In genomic region chr9:97796176-97796575, GRCh38 we compare ENCODE assay signal across 7 cellular contexts. TPM values are rescaled to one million over a fixed set of nuclear protein-coding genes. Genes with fewer than 3 reads are reported as not detected.
"Had no signal": no experiment of that assay in that cellular context is flagged by ENCODE, and none has a peak within 500 bp of the region (broad histone marks: within the 10 kb centered on the region; RNA-seq: fewer than 3 reads in every experiment).

No MANE protein-coding gene starts in this region.

RNA-seq across cellular contexts. Expression of gene FOXE1, which starts 56.9 kb away (rescaled TPM):
- total RNA-seq: activated B cell treated with CpG ODN at 0.5 μM for 24 hours; activated CD4-positive, alpha-beta memory T cell treated with anti-CD3 and anti-CD28 coated beads for 36 hours; activated CD4-positive, alpha-beta memory T cell treated with anti-CD3 and anti-CD28 coated beads, Interleukin-2, amount 10 ng/mL, durations not matched to agents 7 days and 5 days; activated CD4-positive, alpha-beta T cell treated with anti-CD3 and anti-CD28 coated beads, Interleukin-2, amount 10 ng/mL, durations not matched to agents 24 days and 14 days; activated CD8-positive, alpha-beta memory T cell treated with anti-CD3 and anti-CD28 coated beads for 36 hours; activated CD8-positive, alpha-beta memory T cell treated with anti-CD3 and anti-CD28 coated beads, Interleukin-2, amount 10 ng/mL, durations not matched to agents 7 days and 5 days; T-helper 1 cell treated with Interleukin-12 subunit alpha and Interleukin-12 subunit beta and Interleukin-4 antibody, amounts not matched to agents 30 ng/mL and 1 ng/mL, for 36 hours had no signal
